ENCODE assay signal across 18 cellular contexts in the genomic region with DNA sequence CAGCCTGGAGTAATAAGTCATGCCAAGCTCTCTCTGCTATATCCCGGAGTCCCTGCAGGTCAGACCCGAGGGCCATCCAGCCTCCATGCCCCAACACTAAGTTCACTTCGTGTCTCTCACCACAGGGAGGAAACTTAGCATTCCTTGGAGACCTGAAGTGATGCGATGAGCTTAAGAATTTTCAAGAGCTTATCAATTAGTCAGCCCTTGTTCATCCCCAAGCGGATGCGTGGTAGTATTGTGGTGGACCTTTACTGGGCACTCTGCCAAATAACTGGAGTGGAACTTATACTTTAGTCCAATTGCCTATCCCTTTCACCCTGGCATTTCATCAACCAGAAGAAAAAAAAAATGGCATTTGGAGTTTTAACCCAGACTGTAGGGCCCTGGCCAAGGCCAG.
DNase-seq lines count a peak whose midpoint lies in the region; ATAC-seq, FAIRE-seq and TF ChIP-seq lines count a peak whose summit lies in the region.
"Had no signal": no experiment of that assay in that cellular context is flagged by ENCODE, and none has a peak within 500 bp of the region (broad histone marks: within the 10 kb centered on the region; RNA-seq: fewer than 3 reads in every experiment).

No MANE protein-coding gene starts in this region.

- WGBS in esophagus muscularis mucosa: 97% methylated on average over 4 of the region's 6 CpGs

- H3K4me3 ChIP-seq in bronchial epithelial cell (ENCODE audit: low read depth, low read length) (no peak overlapping the region), esophagus muscularis mucosa (no peak overlapping the region)
- H3K4me3 ChIP-seq: tibial nerve had no signal

- ATAC-seq in GM19463 (IDR thresholded peaks at IDR 0.05; ENCODE audit: unreplicated experiment): no peak

- intact Hi-C loops in esophagus muscularis mucosa (cut with DNase I): no loop called here

- H3K27ac ChIP-seq in esophagus muscularis mucosa (replicated peaks in 1 of 4): no peak overlapping the region
- H3K27ac ChIP-seq: RWPE1, tibial nerve had no signal

- DNase-seq in Daoy (ENCODE audit: low read depth) (peak; percentile 88), M059J (ENCODE audit: low read depth) (peak; percentile 96), bronchial epithelial cell (ENCODE audit: low read depth) (peak; percentile 86), myocyte (ENCODE audit: low read depth) (peak; percentile 23), esophagus muscularis mucosa (ENCODE audit: extremely low spot score) (no peak), SHP77 (lab: John Stamatoyannopoulos, UW) (no peak)
- DNase-seq in activated T-cell treated with anti-CD3 and anti-CD28 coated beads, Interleukin-2, amount 50 U/mL, for 1 hour: no peak
- DNase-seq: anterior cingulate cortex; C1 segment of cervical spinal cord; effector memory CD4-positive, alpha-beta T cell; islet precursor cell; NCI-H1417; NCI-H524 treated with DMSO at 0.1 percent for 48 hours; stimulated activated CD4-positive, alpha-beta T cell treated with anti-CD3 and anti-CD28 coated beads, Interleukin-1b, Interleukin-23, amount 100 ng/mL, for 48 hours; stimulated activated CD8-positive, alpha-beta memory T cell treated with anti-CD3 and anti-CD28 coated beads, Interleukin-4, amount 100 ng/mL, for 48 hours had no signal

- no peaks in the 10 kb centered on the region for H3K27me3 ChIP-seq in bronchial epithelial cell (ENCODE audit: control insufficient read depth, insufficient read depth, low read length)
- H3K27me3 ChIP-seq in esophagus muscularis mucosa: no peaks in the 10 kb centered on the region
- H3K27me3 ChIP-seq: tibial nerve had no signal

- peaks cover 0 to 7% (median 0%) of the 10 kb centered on the region in 4 donors for H3K9me3 ChIP-seq in esophagus muscularis mucosa

- TF ChIP-seq CTCF in bronchial epithelial cell (IDR thresholded peaks at IDR 0.05; ENCODE audit: insufficient read depth, low read length, severe bottlenecking) (no peak), esophagus muscularis mucosa (IDR thresholded peaks at IDR 0.05) (no peak)

- TF ChIP-seq POLR2A in esophagus muscularis mucosa (IDR thresholded peaks at IDR 0.05; ENCODE audit: low read depth): no peak

- FAIRE-seq in bronchial epithelial cell (lab: Jason Lieb, UNC): no peak

- H3K4me1 ChIP-seq in esophagus muscularis mucosa: no peaks in the 10 kb centered on the region
- H3K4me1 ChIP-seq: tibial nerve had no signal

- no peak for TF ChIP-seq EP300 in esophagus muscularis mucosa (IDR thresholded peaks at IDR 0.05)

- H3K36me3 ChIP-seq in bronchial epithelial cell (ENCODE audit: control insufficient read depth, insufficient read depth, low read length): no peaks in the 10 kb centered on the region
- no peaks in the 10 kb centered on the region for H3K36me3 ChIP-seq in esophagus muscularis mucosa
- H3K36me3 ChIP-seq: tibial nerve had no signal

Comparison
In these comparisons a context has a peak if more than half of its experiments do, and no peak if none do; other contexts are left out.
1. DNase-seq: peak in Daoy (single experiment), M059J (single experiment), bronchial epithelial cell (single experiment) and myocyte (single experiment); none in esophagus muscularis mucosa (single experiment), SHP77 (0 of 2) and activated T-cell treated with anti-CD3 and anti-CD28 coated beads, Interleukin-2, amount 50 U/mL, for 1 hour (single experiment).